8 cellular contexts compared by ENCODE assay signal in genomic region chr9:2623046-2623865, GRCh38. TPM values are rescaled to one million over a fixed set of nuclear protein-coding genes. Genes with fewer than 3 reads are reported as not detected.
DNase-seq lines count a peak whose midpoint lies in the region; ATAC-seq and TF ChIP-seq lines count a peak whose summit lies in the region.

No MANE protein-coding gene starts in this region.

- WGBS in gastroesophageal sphincter (ENCODE audit: low coverage in 1 of 2), 2 donors: 18% methylated on average over 3 of the region's 46 CpGs; no CpG with 5 or more reads in 1 of the 2 donors
- WGBS in aorta, 2 donors: 1% methylated on average over 46 of the region's 46 CpGs

- H3K27me3 Mint-ChIP-seq in activated CD4-positive, alpha-beta T cell treated with anti-CD3 and anti-CD28 coated beads, Interleukin-2, amount 10 ng/mL, durations not matched to agents 24 days and 14 days: peaks cover 45% of the 10 kb centered on the region
- peaks cover 51% of the 10 kb centered on the region for H3K27me3 Mint-ChIP-seq in activated CD8-positive, alpha-beta T cell treated with anti-CD3 and anti-CD28 coated beads, Interleukin-2, amount 10 ng/mL, durations not matched to agents 7 days and 5 days (ENCODE audit: low read depth)
- peaks cover 50 to 77% (median 69%) of the 10 kb centered on the region in 5 donors for H3K27me3 Mint-ChIP-seq in naive thymus-derived CD4-positive, alpha-beta T cell

- H3K4me1 ChIP-seq in gastroesophageal sphincter: peaks cover 0 to 42% (median 0%) of the 10 kb centered on the region in 3 donors
- peaks cover 0 to 7% of the 10 kb centered on the region in 2 donors for H3K4me1 ChIP-seq in naive thymus-derived CD4-positive, alpha-beta T cell (ENCODE audit: control insufficient read depth in 2 of 2, insufficient read depth in 2 of 2, low read length in 2 of 2)
- H3K4me1 ChIP-seq in aorta (ENCODE audit: control insufficient read depth in 1 of 2, insufficient read depth in 2 of 2, low read length in 2 of 2): no peaks in the 10 kb centered on the region

- intact Hi-C loops in activated CD4-positive, alpha-beta T cell treated with anti-CD3 and anti-CD28 coated beads, Interleukin-2, amount 10 ng/mL, durations not matched to agents 24 days and 14 days (cut with micrococcal nuclease): loop anchor here (2.0 to 10.0 kb wide), 6 partner anchors 16 to 746 kb away; partner anchors contain the start of gene SMARCA2
- intact Hi-C loops in naive thymus-derived CD4-positive, alpha-beta T cell (cut with micrococcal nuclease): loop anchor here in 1 of 2 donors (5.0 kb wide), 2 partner anchors 104 to 601 kb away; no protein-coding TSS in a partner anchor
- intact Hi-C loops in aorta (cut with DNase I): loop anchor here (5.0 to 10.0 kb wide), 6 partner anchors 51 to 606 kb away; partner anchors contain the start of genes PUM3 (in 2 of the 2) and SMARCA2 (in 1 of the 2)

- no peaks in the 10 kb centered on the region for H3K9me3 ChIP-seq in gastroesophageal sphincter
- H3K9me3 ChIP-seq in naive thymus-derived CD4-positive, alpha-beta T cell (ENCODE audit: control insufficient read depth in 2 of 3, low read length in 3 of 3): no peaks in the 10 kb centered on the region
- H3K9me3 ChIP-seq in aorta (ENCODE audit: control insufficient read depth, low read length): no peaks in the 10 kb centered on the region

- H3K36me3 Mint-ChIP-seq in activated CD4-positive, alpha-beta T cell treated with anti-CD3 and anti-CD28 coated beads, Interleukin-2, amount 10 ng/mL, durations not matched to agents 24 days and 14 days (ENCODE audit: low read depth): peaks cover 8% of the 10 kb centered on the region
- H3K36me3 Mint-ChIP-seq in activated CD8-positive, alpha-beta T cell treated with anti-CD3 and anti-CD28 coated beads, Interleukin-2, amount 10 ng/mL, durations not matched to agents 7 days and 5 days (ENCODE audit: low read depth): peaks cover 5% of the 10 kb centered on the region
- peaks cover 0 to 13% (median 4%) of the 10 kb centered on the region in 5 donors for H3K36me3 Mint-ChIP-seq in naive thymus-derived CD4-positive, alpha-beta T cell

- peak; percentile 40 to 59 for TF ChIP-seq POLR2A in gastroesophageal sphincter (IDR thresholded peaks at IDR 0.05)

- POLR2A ChIA-PET in activated CD8-positive, alpha-beta T cell treated with anti-CD3 and anti-CD28 coated beads, Interleukin-2, amount 10 ng/mL, durations not matched to agents 7 days and 5 days (lab: Charles Lee): no interaction called here
- POLR2A ChIA-PET in naive thymus-derived CD4-positive, alpha-beta T cell (lab: Charles Lee): no interaction called here

- peak overlapping the region; percentile 79 for H3K27ac Mint-ChIP-seq in activated CD4-positive, alpha-beta T cell treated with anti-CD3 and anti-CD28 coated beads, Interleukin-2, amount 10 ng/mL, durations not matched to agents 24 days and 14 days
- H3K27ac Mint-ChIP-seq in activated CD8-positive, alpha-beta T cell treated with anti-CD3 and anti-CD28 coated beads, Interleukin-2, amount 10 ng/mL, durations not matched to agents 7 days and 5 days: peak overlapping the region; percentile 37
- peak overlapping the region in 1 of 9 donors; percentile 39 for H3K27ac Mint-ChIP-seq in naive thymus-derived CD4-positive, alpha-beta T cell

- CTCF ChIA-PET in activated CD8-positive, alpha-beta T cell treated with anti-CD3 and anti-CD28 coated beads, Interleukin-2, amount 10 ng/mL, durations not matched to agents 7 days and 5 days (lab: Charles Lee): interaction anchor here (0.5 to 1.2 kb wide), 4 partner anchors 15 to 765 kb away, joined by 3 to 5 read pairs (median 4); no protein-coding TSS in a partner anchor
- CTCF ChIA-PET in naive thymus-derived CD4-positive, alpha-beta T cell (lab: Charles Lee): no interaction called here

- no peak for TF ChIP-seq CTCF in gastroesophageal sphincter (IDR thresholded peaks at IDR 0.05)

- H3K36me3 ChIP-seq in gastroesophageal sphincter (no peaks in the 10 kb centered on the region), aorta (ENCODE audit: control insufficient read depth in 1 of 2, insufficient read depth in 2 of 2, low read length in 1 of 2) (no peaks in the 10 kb centered on the region)
- H3K36me3 ChIP-seq in naive thymus-derived CD4-positive, alpha-beta T cell (ENCODE audit: control insufficient read depth in 2 of 3, insufficient read depth in 3 of 3, low read length in 3 of 3): no peaks in the 10 kb centered on the region

- H3K4me3 Mint-ChIP-seq in activated CD4-positive, alpha-beta T cell treated with anti-CD3 and anti-CD28 coated beads, Interleukin-2, amount 10 ng/mL, durations not matched to agents 24 days and 14 days: peak overlapping the region; percentile 96
- peak overlapping the region; percentile 78 for H3K4me3 Mint-ChIP-seq in activated CD8-positive, alpha-beta T cell treated with anti-CD3 and anti-CD28 coated beads, Interleukin-2, amount 10 ng/mL, durations not matched to agents 7 days and 5 days
- peak overlapping the region; percentile 55 to 91 (median 71) for H3K4me3 Mint-ChIP-seq in naive thymus-derived CD4-positive, alpha-beta T cell

- peaks cover 6% of the 10 kb centered on the region for H3K9me3 Mint-ChIP-seq in activated CD4-positive, alpha-beta T cell treated with anti-CD3 and anti-CD28 coated beads, Interleukin-2, amount 10 ng/mL, durations not matched to agents 24 days and 14 days
- H3K9me3 Mint-ChIP-seq in activated CD8-positive, alpha-beta T cell treated with anti-CD3 and anti-CD28 coated beads, Interleukin-2, amount 10 ng/mL, durations not matched to agents 7 days and 5 days (ENCODE audit: insufficient read depth): no peaks in the 10 kb centered on the region
- H3K9me3 Mint-ChIP-seq in naive thymus-derived CD4-positive, alpha-beta T cell: peaks cover 0 to 6% (median under 1%) of the 10 kb centered on the region in 11 donors

- no peak for ATAC-seq in activated CD8-positive, alpha-beta T cell treated with anti-CD3 and anti-CD28 coated beads, Interleukin-2, amount 10 ng/mL, durations not matched to agents 7 days and 5 days
- ATAC-seq in gastroesophageal sphincter (peak; percentile 66), aorta (ENCODE audit: low FRiP score) (peak; percentile 78), GM21825 (IDR thresholded peaks at IDR 0.05; ENCODE audit: unreplicated experiment) (no peak)
- no peak for ATAC-seq in naive thymus-derived CD4-positive, alpha-beta T cell

- no peak for DNase-seq in activated CD4-positive, alpha-beta T cell treated with anti-CD3 and anti-CD28 coated beads, Interleukin-2, amount 10 ng/mL, durations not matched to agents 24 days and 14 days
- DNase-seq in activated CD4-positive, alpha-beta T cell treated with anti-CD3 and anti-CD28 coated beads, Interleukin-2, amount 50 U/mL, for 1 hour: no peak
- no peak for DNase-seq in Jurkat, Clone E6-1 (ENCODE audit: low read depth, low spot score)
- DNase-seq in activated CD8-positive, alpha-beta T cell treated with anti-CD3 and anti-CD28 coated beads, Interleukin-2, amount 10 ng/mL, durations not matched to agents 7 days and 5 days: no peak
- peak in 1 of 9 donors; percentile 22 for DNase-seq in naive thymus-derived CD4-positive, alpha-beta T cell
- DNase-seq in aorta: peak; percentile 66 to 89

- H3K27ac ChIP-seq in gastroesophageal sphincter: peak overlapping the region; percentile 56 to 92 (median 86)
- no peak overlapping the region for H3K27ac ChIP-seq in naive thymus-derived CD4-positive, alpha-beta T cell (ENCODE audit: low read depth, low read length)
- H3K27ac ChIP-seq in aorta (ENCODE audit: low read depth in 1 of 2, low read length in 2 of 2): peak overlapping the region in 1 of 2 donors; percentile 86

- H3K4me3 ChIP-seq in Jurkat, Clone E6-1 (ENCODE audit: low read length): peak overlapping the region; percentile 69
- H3K4me3 ChIP-seq in gastroesophageal sphincter: peak overlapping the region; percentile 87 to 89
- H3K4me3 ChIP-seq in naive thymus-derived CD4-positive, alpha-beta T cell (ENCODE audit: low read length): peak overlapping the region; percentile 17
- H3K4me3 ChIP-seq in aorta (ENCODE audit: low read length in 2 of 2): peak overlapping the region; percentile 66 to 80

- H3K4me1 Mint-ChIP-seq in activated CD4-positive, alpha-beta T cell treated with anti-CD3 and anti-CD28 coated beads, Interleukin-2, amount 10 ng/mL, durations not matched to agents 24 days and 14 days: peaks cover 16% of the 10 kb centered on the region
- peaks cover 18% of the 10 kb centered on the region for H3K4me1 Mint-ChIP-seq in activated CD8-positive, alpha-beta T cell treated with anti-CD3 and anti-CD28 coated beads, Interleukin-2, amount 10 ng/mL, durations not matched to agents 7 days and 5 days (ENCODE audit: low read depth)
- peaks cover 12 to 32% (median 21%) of the 10 kb centered on the region in 7 donors for H3K4me1 Mint-ChIP-seq in naive thymus-derived CD4-positive, alpha-beta T cell

- H3K27me3 ChIP-seq in gastroesophageal sphincter (no peaks in the 10 kb centered on the region), aorta (ENCODE audit: control insufficient read depth in 1 of 2, insufficient read depth in 2 of 2, low read length in 1 of 2) (no peaks in the 10 kb centered on the region)
- peaks cover 0 to 9% of the 10 kb centered on the region in 2 donors for H3K27me3 ChIP-seq in naive thymus-derived CD4-positive, alpha-beta T cell (ENCODE audit: control insufficient read depth in 2 of 2, insufficient read depth in 2 of 2, low read length in 2 of 2)

- no peak for TF ChIP-seq EP300 in gastroesophageal sphincter (IDR thresholded peaks at IDR 0.05)

RNA-seq across cellular contexts. Expression of gene VLDLR, which starts 1.7 kb away (rescaled TPM):
- 6.4 and 7.3 TPM in 2 replicates for total RNA-seq in activated CD4-positive, alpha-beta T cell treated with anti-CD3 and anti-CD28 coated beads, Interleukin-2, amount 10 ng/mL, durations not matched to agents 24 days and 14 days
- polyA plus RNA-seq in Jurkat, Clone E6-1 (2012; ENCODE audit: insufficient read depth, insufficient read length): 18.4 TPM
- total RNA-seq in activated CD8-positive, alpha-beta T cell treated with anti-CD3 and anti-CD28 coated beads, Interleukin-2, amount 10 ng/mL, durations not matched to agents 7 days and 5 days: 1 to 10 TPM; 5.8 to 6.4 TPM
- total RNA-seq in gastroesophageal sphincter (10 to 100 TPM; 19.0 to 26.3 (median 20.8) TPM), aorta (10 to 100 TPM; 43.2 to 46.3 TPM)
- total RNA-seq in naive thymus-derived CD4-positive, alpha-beta T cell: 1 to 10 TPM in 1 of 5 experiments, under 1 TPM in 1, not detected in 3; 0.07 to 8.1 TPM
- polyA plus RNA-seq in naive thymus-derived CD4-positive, alpha-beta T cell: not detected
- 1 to 10 TPM; 2.4 to 4.9 TPM for polyA plus RNA-seq in aorta

Comparison
In these comparisons a context has a peak if more than half of its experiments do, and no peak if none do; other contexts are left out.
1. DNase-seq: peak in aorta (2 of 2); none in activated CD4-positive, alpha-beta T cell treated with anti-CD3 and anti-CD28 coated beads, Interleukin-2, amount 10 ng/mL, durations not matched to agents 24 days and 14 days (single experiment), activated CD4-positive, alpha-beta T cell treated with anti-CD3 and anti-CD28 coated beads, Interleukin-2, amount 50 U/mL, for 1 hour (single experiment), Jurkat, Clone E6-1 (single experiment) and activated CD8-positive, alpha-beta T cell treated with anti-CD3 and anti-CD28 coated beads, Interleukin-2, amount 10 ng/mL, durations not matched to agents 7 days and 5 days (single experiment).
2. H3K4me3 ChIP-seq: peak in every context shown above with its lines; median percentile 88 in gastroesophageal sphincter; 73 in aorta; 69 in Jurkat, Clone E6-1; 17 in naive thymus-derived CD4-positive, alpha-beta T cell.
3. ATAC-seq: peak in gastroesophageal sphincter (single experiment) and aorta (single experiment); none in activated CD8-positive, alpha-beta T cell treated with anti-CD3 and anti-CD28 coated beads, Interleukin-2, amount 10 ng/mL, durations not matched to agents 7 days and 5 days (single experiment), naive thymus-derived CD4-positive, alpha-beta T cell (single experiment) and GM21825 (single experiment).
4. Peak in every context shown above with its lines, with median percentiles within 50 percentile points of each other: H3K4me3 Mint-ChIP-seq.